24 cellular contexts compared by ENCODE assay signal in the genomic region with DNA sequence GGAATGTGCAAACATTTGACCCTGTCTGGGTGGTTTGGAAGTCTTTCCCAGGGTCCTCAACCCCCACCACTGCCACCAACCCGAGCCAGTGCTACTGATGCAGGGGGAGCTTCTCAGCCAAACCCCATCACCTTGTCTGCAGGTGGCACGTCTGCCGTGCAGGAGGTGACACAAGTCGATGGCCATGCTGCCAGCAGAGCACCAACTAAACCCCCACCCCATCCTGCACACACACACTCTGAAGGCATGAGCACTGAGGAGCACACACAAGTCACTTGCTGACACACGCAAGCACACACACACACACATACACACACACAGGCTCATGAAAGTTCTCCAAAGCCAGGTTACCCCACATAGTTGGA.
"Had no signal": no experiment of that assay in that cellular context is flagged by ENCODE, and none has a peak within 500 bp of the region (broad histone marks: within the 10 kb centered on the region; RNA-seq: fewer than 3 reads in every experiment).

No MANE protein-coding gene starts in this region.

- H3K9me3 ChIP-seq: esophagus squamous epithelium, lower lobe of right lung, neutrophil, right lobe of liver, thoracic aorta, transverse colon, vagina had no signal

- H3K27ac Mint-ChIP-seq: nephron progenitor cell; stimulated activated naive B cell treated with anti-CD40 and anti-IgM and Interleukin-4, amounts not matched to agents 10 μg/mL and 1 μg/mL and 100 μg/mL, for 72 hours; stimulated activated naive CD8-positive, alpha-beta T cell treated with anti-CD3 and anti-CD28 coated beads, Interleukin-15, Interleukin-2, amounts not matched to agents 100 ng/mL and 50 ng/mL, for 24 hours had no signal

- ATAC-seq: left lobe of liver; naive thymus-derived CD8-positive, alpha-beta T cell; right lobe of liver; stimulated activated naive B cell treated with anti-CD40 and anti-IgM and Interleukin-4, amounts not matched to agents 10 μg/mL and 1 μg/mL and 100 μg/mL, for 72 hours had no signal

- H3K9ac ChIP-seq: parathyroid adenoma had no signal

- H3K27ac ChIP-seq: esophagus squamous epithelium, neutrophil, parathyroid adenoma, right lobe of liver, thoracic aorta, transverse colon, vagina had no signal

- H3K4me1 ChIP-seq: parathyroid adenoma, right lobe of liver, transverse colon had no signal

- H3K4me3 ChIP-seq: coronary artery, esophagus squamous epithelium, lower lobe of right lung, right lobe of liver, thoracic aorta, transverse colon, vagina had no signal

- H2AFZ ChIP-seq: parathyroid adenoma had no signal

- H3K9me3 Mint-ChIP-seq: naive thymus-derived CD8-positive, alpha-beta T cell; nephron progenitor cell; stimulated activated naive B cell treated with anti-CD40 and anti-IgM and Interleukin-4, amounts not matched to agents 10 μg/mL and 1 μg/mL and 100 μg/mL, for 72 hours; stimulated activated naive CD8-positive, alpha-beta T cell treated with anti-CD3 and anti-CD28 coated beads, Interleukin-15, Interleukin-2, amounts not matched to agents 100 ng/mL and 50 ng/mL, for 24 hours had no signal

- H3K27me3 ChIP-seq: esophagus squamous epithelium, neutrophil, right lobe of liver, transverse colon, vagina had no signal

- H3K36me3 ChIP-seq: right lobe of liver, transverse colon had no signal

- DNase-seq: dermis blood vessel endothelial cell; effector memory CD4-positive, alpha-beta T cell; erythroblast; esophagus squamous epithelium; foreskin melanocyte; glutamatergic neuron; hypothalamus; lower lobe of right lung; naive thymus-derived CD8-positive, alpha-beta T cell; nephron progenitor cell; small intestine; stimulated activated CD4-positive, alpha-beta T cell treated with anti-CD3 and anti-CD28 coated beads, Interleukin-15, amount 100 ng/mL, for 24 hours; stimulated activated CD4-positive, alpha-beta T cell treated with anti-CD3 and anti-CD28 coated beads, Interleukin-2, amount 100 ng/mL, for 48 hours; stimulated activated naive B cell treated with anti-CD40 and anti-IgM and Interleukin-4, amounts not matched to agents 10 μg/mL and 1 μg/mL and 100 μg/mL, for 72 hours; transverse colon had no signal

- H3K4me3 Mint-ChIP-seq: naive thymus-derived CD8-positive, alpha-beta T cell; nephron progenitor cell; stimulated activated naive B cell treated with anti-CD40 and anti-IgM and Interleukin-4, amounts not matched to agents 10 μg/mL and 1 μg/mL and 100 μg/mL, for 72 hours; stimulated activated naive CD8-positive, alpha-beta T cell treated with anti-CD3 and anti-CD28 coated beads, Interleukin-15, Interleukin-2, amounts not matched to agents 100 ng/mL and 50 ng/mL, for 24 hours had no signal

- H3K27me3 Mint-ChIP-seq: naive thymus-derived CD8-positive, alpha-beta T cell; progenitor cell of endocrine pancreas; stimulated activated naive B cell treated with anti-CD40 and anti-IgM and Interleukin-4, amounts not matched to agents 10 μg/mL and 1 μg/mL and 100 μg/mL, for 72 hours; stimulated activated naive CD8-positive, alpha-beta T cell treated with anti-CD3 and anti-CD28 coated beads, Interleukin-15, Interleukin-2, amounts not matched to agents 100 ng/mL and 50 ng/mL, for 24 hours had no signal
